In genomic region chr22:42648368-42649260, GRCh38 we compare ENCODE assay signal across 8 cellular contexts. TPM values are rescaled to one million over a fixed set of nuclear protein-coding genes. Genes with fewer than 3 reads are reported as not detected.
DNase-seq lines count a peak whose midpoint lies in the region; FAIRE-seq and TF ChIP-seq lines count a peak whose summit lies in the region.

No MANE protein-coding gene starts in this region.

- H3K23ac ChIP-seq in neuronal stem cell (ENCODE audit: low read depth, low read length, poor library complexity) = peak overlapping the region; percentile 96

- H3K36me3 ChIP-seq in Loucy (ENCODE audit: insufficient read depth, low read length) (no peaks in the 10 kb centered on the region), neuronal stem cell (replicated peaks in 1 of 2; ENCODE audit: control insufficient read depth in 2 of 2, insufficient read depth in 2 of 2, low read length in 2 of 2) (peaks cover 2 to 5% of the 10 kb centered on the region in 2 donors)

- peak overlapping the region; percentile 99 for H3K4me2 ChIP-seq in Loucy (ENCODE audit: low read depth, low read length, poor library complexity, severe bottlenecking)
- H3K4me2 ChIP-seq in neuronal stem cell (ENCODE audit: insufficient read depth, low read length, poor library complexity, severe bottlenecking) = peak overlapping the region; percentile 89

- DNase-seq in H54 (ENCODE audit: insufficient read length, low spot score) = peak; percentile 63
- peak; percentile 58 to 62 for DNase-seq in activated T-cell treated with anti-CD3 and anti-CD28 coated beads, Interleukin-2, amount 50 U/mL, for 48 hours
- peak in 1 of 2 donors; percentile 65 for DNase-seq in foreskin fibroblast
- no peak for DNase-seq in neuronal stem cell (ENCODE audit: low spot score)
- DNase-seq in NCI-H1930 (lab: John Stamatoyannopoulos, UW) = no peak
- no peak for DNase-seq in NCI-H510A treated with DMSO at 0.1 percent for 48 hours (lab: John Stamatoyannopoulos, UW)

- H3F3A ChIP-seq in Loucy (ENCODE audit: low read depth) = no peaks in the 10 kb centered on the region

- peak overlapping the region; percentile 98 for H3K4ac ChIP-seq in neuronal stem cell (ENCODE audit: low read length)

- H2AK5ac ChIP-seq in neuronal stem cell (ENCODE audit: low read depth, low read length) = peak overlapping the region; percentile 92

- H2BK15ac ChIP-seq in neuronal stem cell (ENCODE audit: low read length) = peak overlapping the region; percentile 67

- H3K9me3 ChIP-seq in Loucy (ENCODE audit: insufficient read depth, low read depth, low read length) = no peaks in the 10 kb centered on the region
- no peaks in the 10 kb centered on the region for H3K9me3 ChIP-seq in neuronal stem cell (replicated peaks in 1 of 2; ENCODE audit: control insufficient read depth in 2 of 2, insufficient read depth in 1 of 2, low read depth in 1 of 2, low read length in 2 of 2)

- peak overlapping the region; percentile 65 for H4K8ac ChIP-seq in neuronal stem cell (ENCODE audit: low read depth, low read length)

- peak overlapping the region; percentile 93 for H3K9ac ChIP-seq in Loucy (ENCODE audit: low read depth, low read length, poor library complexity, severe bottlenecking)
- H3K9ac ChIP-seq in neuronal stem cell (ENCODE audit: low read depth, low read length, poor library complexity) = peak overlapping the region; percentile 100

- peaks cover 46% of the 10 kb centered on the region for H4K20me1 ChIP-seq in Loucy (ENCODE audit: insufficient read depth, low read length, poor library complexity, severe bottlenecking)

- H3K18ac ChIP-seq in neuronal stem cell (ENCODE audit: low read length) = peak overlapping the region; percentile 80

- no peaks in the 10 kb centered on the region for H3K9me2 ChIP-seq in Loucy (replicated peaks; ENCODE audit: low read depth, low read length)

- H2AFZ ChIP-seq in Loucy (ENCODE audit: low read length) = peak overlapping the region; percentile 65; the same call in 1 of the 2 replicates
- peak overlapping the region; percentile 93 for H2AFZ ChIP-seq in neuronal stem cell (ENCODE audit: low read length)

- H2BK120ac ChIP-seq in neuronal stem cell (ENCODE audit: low read depth, low read length) = no peak overlapping the region

- TF ChIP-seq POLR2A in H54 (IDR thresholded peaks at IDR 0.05; ENCODE audit: low read depth, low read length) = 0 out of 2 replicates have a peak, but pooled peaks have one; percentile 7

- no peak for FAIRE-seq in H54 (lab: Jason Lieb, UNC)

- H3K27ac ChIP-seq in neuronal stem cell (replicated peaks; ENCODE audit: low read length) = no peak overlapping the region

- peak overlapping the region; percentile 94 for H2BK12ac ChIP-seq in neuronal stem cell (ENCODE audit: low read length)

- WGBS in neuronal stem cell (ENCODE audit: extremely low coverage in 2 of 2, insufficient read length in 2 of 2, insufficient replicate concordance in 1 of 2), 2 donors = 100% methylated on average over 3 of the region's 51 CpGs; no CpG with 5 or more reads in 1 of the 2 donors

- peaks cover 28% of the 10 kb centered on the region for H3K79me1 ChIP-seq in neuronal stem cell (ENCODE audit: low read depth, low read length)

- peak overlapping the region; percentile 95 for H4K91ac ChIP-seq in neuronal stem cell (ENCODE audit: low read depth, low read length, poor library complexity)

- peaks cover 42% of the 10 kb centered on the region for H3K4me1 ChIP-seq in Loucy (ENCODE audit: insufficient read depth, low read length, poor library complexity, severe bottlenecking)
- peaks cover 10 to 13% of the 10 kb centered on the region in 2 donors for H3K4me1 ChIP-seq in neuronal stem cell (ENCODE audit: control insufficient read depth in 2 of 2, insufficient read depth in 1 of 2, low read depth in 1 of 2, low read length in 2 of 2)

- no peak for TF ChIP-seq CTCF in Loucy (conservative IDR thresholded peaks at IDR 0.05; ENCODE audit: low read length)
- no peak for TF ChIP-seq CTCF in foreskin fibroblast (IDR thresholded peaks at IDR 0.05; ENCODE audit: low read depth, low read length)

- peaks cover 53% of the 10 kb centered on the region for H3K79me2 ChIP-seq in Loucy (ENCODE audit: insufficient read depth, low read length)

- H2BK5ac ChIP-seq in neuronal stem cell (ENCODE audit: low read length) = peak overlapping the region; percentile 24

- no peaks in the 10 kb centered on the region for H3K27me3 ChIP-seq in Loucy (ENCODE audit: insufficient read depth, low read length, poor library complexity, severe bottlenecking)
- H3K27me3 ChIP-seq in neuronal stem cell (ENCODE audit: control insufficient read depth in 3 of 3, insufficient read depth in 3 of 3, low read depth in 1 of 3, low read length in 3 of 3) = peaks cover 0 to 3% (median 0%) of the 10 kb centered on the region in 3 experiments

- peak overlapping the region; percentile 94 for H3K14ac ChIP-seq in neuronal stem cell (ENCODE audit: low read length)

- H3K4me3 ChIP-seq in GM08714 (ENCODE audit: low read length) = peak overlapping the region; percentile 94
- H3K4me3 ChIP-seq in Loucy (ENCODE audit: low read length, poor library complexity, severe bottlenecking) = peak overlapping the region; percentile 99
- H3K4me3 ChIP-seq in foreskin fibroblast (ENCODE audit: low read depth in 1 of 2, low read length in 2 of 2) = peak overlapping the region; percentile 65 to 77
- H3K4me3 ChIP-seq in neuronal stem cell (ENCODE audit: low read length in 2 of 2) = peak overlapping the region; percentile 100

RNA-seq across cellular contexts. Expression of gene CYB5R3, which starts 0.6 kb away (rescaled TPM):
- polyA plus RNA-seq in neuronal stem cell (2013, experiment 1 of 2) = 108 TPM
- 107 TPM for polyA plus RNA-seq in neuronal stem cell (2013, experiment 2 of 2)

RNA-seq across cellular contexts. Expression of gene ATP5MGL, which starts 8.2 kb away (rescaled TPM):
- not detected for polyA plus RNA-seq in neuronal stem cell (2013, experiment 1 of 2)
- polyA plus RNA-seq in neuronal stem cell (2013, experiment 2 of 2) = not detected

RNA-seq across cellular contexts. Expression of gene POLDIP3, which starts 33.9 kb away (rescaled TPM):
- 68.6 TPM for polyA plus RNA-seq in neuronal stem cell (2013, experiment 1 of 2)
- polyA plus RNA-seq in neuronal stem cell (2013, experiment 2 of 2) = 69.9 TPM

Comparison
In these comparisons a context has a peak if more than half of its experiments do, and no peak if none do; other contexts are left out.
1. DNase-seq: peak in H54 (single experiment) and activated T-cell treated with anti-CD3 and anti-CD28 coated beads, Interleukin-2, amount 50 U/mL, for 48 hours (2 of 2); none in neuronal stem cell (single experiment), NCI-H1930 (0 of 2) and NCI-H510A treated with DMSO at 0.1 percent for 48 hours (single experiment).
2. Peak in every context shown above with its lines, with median percentiles within 50 percentile points of each other: H3K4me3 ChIP-seq.